In genomic region chr5:95853490-95853889, GRCh38 we compare ENCODE assay signal across 14 cellular contexts. TPM values are rescaled to one million over a fixed set of nuclear protein-coding genes. Genes with fewer than 3 reads are reported as not detected.
DNase-seq lines count a peak whose midpoint lies in the region; ATAC-seq and TF ChIP-seq lines count a peak whose summit lies in the region.
"Had no signal": no experiment of that assay in that cellular context is flagged by ENCODE, and none has a peak within 500 bp of the region (broad histone marks: within the 10 kb centered on the region; RNA-seq: fewer than 3 reads in every experiment).

No MANE protein-coding gene starts in this region.

- no peaks in the 10 kb centered on the region for H3K36me3 ChIP-seq in left ventricle myocardium inferior
- no peaks in the 10 kb centered on the region for H3K36me3 ChIP-seq in heart left ventricle
- no peaks in the 10 kb centered on the region for H3K36me3 ChIP-seq in sigmoid colon
- no peaks in the 10 kb centered on the region for H3K36me3 ChIP-seq in MM.1S (replicated peaks; ENCODE audit: insufficient read depth, low read length)
- H3K36me3 ChIP-seq: BLaER1 treated with 17β-estradiol and CSF1 and Interleukin-3, amounts not matched to agents 10 nM and 100 nM; HAP-1 had no signal

- 59 to 71% (median 64%) methylated on average over 3 of the region's 3 CpGs for WGBS in heart left ventricle, 4 donors
- WGBS in sigmoid colon, 2 donors, result 92 to 95% methylated on average over 3 of the region's 3 CpGs

- ATAC-seq in heart left ventricle (no peak), left lobe of liver (peak; percentile 4)
- ATAC-seq: CD8-positive, alpha-beta T cell had no signal

- no peak for TF ChIP-seq EP300 in sigmoid colon (IDR thresholded peaks at IDR 0.05)

- peak overlapping the region; percentile 43 for H3K27ac ChIP-seq in left ventricle myocardium inferior (replicated peaks)
- no peak overlapping the region for H3K27ac ChIP-seq in heart left ventricle
- H3K27ac ChIP-seq in sigmoid colon, result no peak overlapping the region
- H3K27ac ChIP-seq in MM.1S (ENCODE audit: low read length), result no peak overlapping the region
- H3K27ac ChIP-seq: GM23248 had no signal

- H3K4me1 ChIP-seq in left ventricle myocardium inferior (peaks cover 45% of the 10 kb centered on the region), heart left ventricle (peaks cover 0 to 28% (median 21%) of the 10 kb centered on the region in 12 donors), sigmoid colon (peaks cover 0 to 16% (median 11%) of the 10 kb centered on the region in 4 donors), MM.1S (ENCODE audit: low read length) (peaks cover 2% of the 10 kb centered on the region)

- H3K9me3 ChIP-seq in left ventricle myocardium inferior (replicated peaks) (no peaks in the 10 kb centered on the region), heart left ventricle (no peaks in the 10 kb centered on the region), sigmoid colon (no peaks in the 10 kb centered on the region), MM.1S (replicated peaks; ENCODE audit: insufficient read depth, low read length) (no peaks in the 10 kb centered on the region)
- H3K9me3 ChIP-seq: HAP-1 had no signal

- no peaks in the 10 kb centered on the region for H4K20me1 ChIP-seq in MM.1S (ENCODE audit: insufficient read depth, low read length)
- H4K20me1 ChIP-seq: BLaER1 treated with 17β-estradiol and CSF1 and Interleukin-3, amounts not matched to agents 10 nM and 100 nM had no signal

- intact Hi-C loops in left ventricle myocardium inferior (cut with micrococcal nuclease) (loop anchor here (10.0 kb wide), 1 partner anchor 751 kb away; no protein-coding TSS in a partner anchor), heart left ventricle (cut with DNase I) (loop anchor here in 1 of 10 donors (10.0 kb wide), 1 partner anchor 751 kb away; no protein-coding TSS in a partner anchor), sigmoid colon (cut with DNase I) (no loop called here)

- DNase-seq in left ventricle myocardium inferior, result no peak
- no peak for DNase-seq in heart left ventricle
- peak; percentile 34 for DNase-seq in ELF-1 (ENCODE audit: low read depth, low spot score)
- no peak for DNase-seq in left lobe of liver (ENCODE audit: low spot score)
- DNase-seq in sigmoid colon, result peak; percentile 48
- no peak for DNase-seq in MM.1S
- DNase-seq: CD8-positive, alpha-beta T cell; DMS 273 treated with DMSO at 0.1 percent for 48 hours; DMS53; DND-41; EL; GM23248 had no signal

- TF ChIP-seq POLR2A in heart left ventricle (IDR thresholded peaks at IDR 0.05) (no peak), sigmoid colon (IDR thresholded peaks at IDR 0.05) (no peak)

- H3K4me2 ChIP-seq in MM.1S (ENCODE audit: low read depth, low read length), result no peak overlapping the region
- H3K4me2 ChIP-seq: BLaER1 treated with 17β-estradiol and CSF1 and Interleukin-3, amounts not matched to agents 10 nM and 100 nM had no signal

- H3F3A ChIP-seq in MM.1S (ENCODE audit: insufficient read depth, low read length), result no peaks in the 10 kb centered on the region

- no peaks in the 10 kb centered on the region for H3K79me2 ChIP-seq in MM.1S (ENCODE audit: low read length)

- H3K4me3 ChIP-seq in left ventricle myocardium inferior (no peak overlapping the region), heart left ventricle (no peak overlapping the region), sigmoid colon (no peak overlapping the region), MM.1S (ENCODE audit: low read length) (no peak overlapping the region)
- H3K4me3 ChIP-seq: BLaER1 treated with 17β-estradiol and CSF1 and Interleukin-3, amounts not matched to agents 10 nM and 100 nM; GM23248; HAP-1 had no signal

- H2AFZ ChIP-seq in MM.1S (ENCODE audit: low read length), result no peak overlapping the region
- H2AFZ ChIP-seq: GM23248 had no signal

- no peaks in the 10 kb centered on the region for H3K27me3 ChIP-seq in left ventricle myocardium inferior (ENCODE audit: low read depth)
- no peaks in the 10 kb centered on the region for H3K27me3 ChIP-seq in heart left ventricle
- H3K27me3 ChIP-seq in sigmoid colon, result no peaks in the 10 kb centered on the region
- H3K27me3 ChIP-seq in MM.1S (replicated peaks; ENCODE audit: insufficient read depth, low read length), result no peaks in the 10 kb centered on the region
- H3K27me3 ChIP-seq: BLaER1 treated with 17β-estradiol and CSF1 and Interleukin-3, amounts not matched to agents 10 nM and 100 nM had no signal

- no peaks in the 10 kb centered on the region for H3K9me2 ChIP-seq in MM.1S (replicated peaks; ENCODE audit: insufficient read depth, low read length)

- H3K9ac ChIP-seq in MM.1S (ENCODE audit: low read length), result no peak overlapping the region
- H3K9ac ChIP-seq: BLaER1 treated with 17β-estradiol and CSF1 and Interleukin-3, amounts not matched to agents 10 nM and 100 nM; GM23248 had no signal

- TF ChIP-seq CTCF in left ventricle myocardium inferior (IDR thresholded peaks at IDR 0.05; ENCODE audit: borderline replicate concordance), result no peak
- no peak for TF ChIP-seq CTCF in heart left ventricle (IDR thresholded peaks at IDR 0.05)
- no peak for TF ChIP-seq CTCF in sigmoid colon (IDR thresholded peaks at IDR 0.05)
- no peak for TF ChIP-seq CTCF in MM.1S (IDR thresholded peaks at IDR 0.05; ENCODE audit: low read length)

RNA-seq across cellular contexts. Expression of gene GLRX, which starts 31.0 kb away (rescaled TPM):
- total RNA-seq in left ventricle myocardium inferior, result 139 TPM
- 100 to 1,000 TPM in 6 of 9 donors, 10 to 100 TPM in 3; 69.7 to 293 (median 114) TPM for total RNA-seq in heart left ventricle
- 100 to 1,000 TPM; 126 to 143 TPM for polyA plus RNA-seq in heart left ventricle
- 41.3 TPM for total RNA-seq in left lobe of liver
- total RNA-seq in sigmoid colon, result 10 to 100 TPM; 30.2 to 43.2 (median 42.8) TPM
- polyA plus RNA-seq in sigmoid colon, result 100 to 1,000 TPM; 220 to 409 (median 261) TPM

Comparison
In these comparisons a context has a peak if more than half of its experiments do, and no peak if none do; other contexts are left out.
1. DNase-seq: peak in ELF-1 (single experiment) and sigmoid colon (single experiment); none in left ventricle myocardium inferior (single experiment), heart left ventricle (0 of 5), left lobe of liver (single experiment) and MM.1S (single experiment).